14 cellular contexts compared by ENCODE assay signal in genomic region chr11:111561801-111562325, GRCh38. TPM values are rescaled to one million over a fixed set of nuclear protein-coding genes. Genes with fewer than 3 reads are reported as not detected.
DNase-seq lines count a peak whose midpoint lies in the region; ATAC-seq and TF ChIP-seq lines count a peak whose summit lies in the region.
"Had no signal": no experiment of that assay in that cellular context is flagged by ENCODE, and none has a peak within 500 bp of the region (broad histone marks: within the 10 kb centered on the region; RNA-seq: fewer than 3 reads in every experiment).

No MANE protein-coding gene starts in this region.

- no peak overlapping the region for H3K4me2 ChIP-seq in Loucy (ENCODE audit: low read depth, low read length, poor library complexity, severe bottlenecking)

- H3K27ac ChIP-seq in CD8-positive, alpha-beta T cell (ENCODE audit: low read depth, low read length) = no peak overlapping the region
- H3K27ac ChIP-seq: left ventricle myocardium inferior, prostate gland had no signal

- H4K20me1 ChIP-seq in Loucy (ENCODE audit: insufficient read depth, low read length, poor library complexity, severe bottlenecking) = no peaks in the 10 kb centered on the region

- CTCF ChIA-PET in BJ (lab: Yijun Ruan, JAX) = interaction anchor here (0.7 to 5.9 kb wide), 10 partner anchors 11 to 280 kb away, joined by 3 to 52 read pairs (median 4); no protein-coding TSS in a partner anchor
- CTCF ChIA-PET in CD8-positive, alpha-beta T cell (lab: Charles Lee) = interaction anchor here (0.7 to 2.1 kb wide), 5 partner anchors 8 to 309 kb away, joined by 3 to 14 read pairs (median 4); no protein-coding TSS in a partner anchor

- no peaks in the 10 kb centered on the region for H3K4me1 Mint-ChIP-seq in CD8-positive, alpha-beta T cell (ENCODE audit: low read depth)

- no peak overlapping the region for H3K27ac Mint-ChIP-seq in CD8-positive, alpha-beta T cell
- H3K27ac Mint-ChIP-seq: CD4-positive, alpha-beta T cell had no signal

- H3K4me3 ChIP-seq in BJ (ENCODE audit: low read depth, low read length) = no peak overlapping the region
- H3K4me3 ChIP-seq in Loucy (ENCODE audit: low read length, poor library complexity, severe bottlenecking) = no peak overlapping the region
- H3K4me3 ChIP-seq in choroid plexus epithelial cell (ENCODE audit: low read depth, low read length) = no peak overlapping the region
- no peak overlapping the region for H3K4me3 ChIP-seq in CD8-positive, alpha-beta T cell (ENCODE audit: low read depth, low read length)
- H3K4me3 ChIP-seq: left ventricle myocardium inferior, prostate gland had no signal

- no peaks in the 10 kb centered on the region for H3K9me3 Mint-ChIP-seq in CD8-positive, alpha-beta T cell
- H3K9me3 Mint-ChIP-seq: CD4-positive, alpha-beta T cell had no signal

- no peaks in the 10 kb centered on the region for H3K36me3 Mint-ChIP-seq in CD8-positive, alpha-beta T cell

- DNase-seq in BJ (ENCODE audit: low read depth) (peak; percentile 68), choroid plexus epithelial cell (ENCODE audit: low read depth) (peak; percentile 82), myocyte (ENCODE audit: low read depth) (peak; percentile 57), Ammon's horn (ENCODE audit: low spot score) (no peak)
- DNase-seq in activated CD4-positive, alpha-beta T cell treated with anti-CD3 and anti-CD28 coated beads, Interleukin-2, amount 50 U/mL, for 4 hours = no peak
- DNase-seq in activated CD8-positive, alpha-beta memory T cell treated with anti-CD3 and anti-CD28 coated beads, Interleukin-2, amount 50 U/mL, for 48 hours = no peak
- no peak for DNase-seq in CD8-positive, alpha-beta T cell
- DNase-seq: activated naive CD4-positive, alpha-beta T cell treated with Interleukin-2 at 50 U/mL for 16 hours; CD4-positive, alpha-beta T cell; left ventricle myocardium inferior; NCI-H2081 treated with DMSO at 0.1 percent for 48 hours; RPMI8226 had no signal

- no peak overlapping the region; the same call in 1 of the 2 replicates for H2AFZ ChIP-seq in Loucy (ENCODE audit: low read length)

- peaks cover 4% of the 10 kb centered on the region for H3K36me3 ChIP-seq in BJ (ENCODE audit: control insufficient read depth, insufficient read depth, low read length)
- H3K36me3 ChIP-seq in Loucy (ENCODE audit: insufficient read depth, low read length) = no peaks in the 10 kb centered on the region
- no peaks in the 10 kb centered on the region for H3K36me3 ChIP-seq in CD8-positive, alpha-beta T cell (ENCODE audit: insufficient read depth, low read length)
- H3K36me3 ChIP-seq: left ventricle myocardium inferior, prostate gland had no signal

- POLR2A ChIA-PET in BJ (lab: Charles Lee) = interaction anchor here (0.6 kb wide), 1 partner anchor 279 kb away, joined by 4 read pairs; no protein-coding TSS in a partner anchor
- POLR2A ChIA-PET in CD8-positive, alpha-beta T cell (lab: Charles Lee) = no interaction called here

- H3K9me2 ChIP-seq in Loucy (replicated peaks; ENCODE audit: low read depth, low read length) = no peaks in the 10 kb centered on the region

- H3K9me3 ChIP-seq in Loucy (ENCODE audit: insufficient read depth, low read depth, low read length) = no peaks in the 10 kb centered on the region
- no peaks in the 10 kb centered on the region for H3K9me3 ChIP-seq in CD8-positive, alpha-beta T cell (ENCODE audit: low read length)
- H3K9me3 ChIP-seq: left ventricle myocardium inferior, prostate gland had no signal

- ATAC-seq in CD8-positive, alpha-beta T cell = no peak

- H3F3A ChIP-seq in Loucy (ENCODE audit: low read depth) = no peaks in the 10 kb centered on the region

- H3K27me3 ChIP-seq in BJ (ENCODE audit: control insufficient read depth, insufficient read depth, low read length) = no peaks in the 10 kb centered on the region
- no peaks in the 10 kb centered on the region for H3K27me3 ChIP-seq in Loucy (ENCODE audit: insufficient read depth, low read length, poor library complexity, severe bottlenecking)
- H3K27me3 ChIP-seq in CD8-positive, alpha-beta T cell (ENCODE audit: insufficient read depth, low read length) = no peaks in the 10 kb centered on the region

- intact Hi-C loops in CD8-positive, alpha-beta T cell (cut with DNase I, micrococcal nuclease) = loop anchor here in 1 of 2 experiments (10.0 kb wide), 1 partner anchor 277 kb away; no protein-coding TSS in a partner anchor

- no peak for TF ChIP-seq CTCF in BJ (IDR thresholded peaks at IDR 0.05; ENCODE audit: insufficient read depth, low read depth, low read length)
- no peak for TF ChIP-seq CTCF in Loucy (conservative IDR thresholded peaks at IDR 0.05; ENCODE audit: low read length)
- no peak for TF ChIP-seq CTCF in choroid plexus epithelial cell (conservative IDR thresholded peaks at IDR 0.05; ENCODE audit: low read depth, low read length)
- TF ChIP-seq CTCF in CD8-positive, alpha-beta T cell (IDR thresholded peaks at IDR 0.05) = no peak

- H3K9ac ChIP-seq in Loucy (ENCODE audit: low read depth, low read length, poor library complexity, severe bottlenecking) = peak overlapping the region; percentile 2

- no peak overlapping the region for H3K4me3 Mint-ChIP-seq in CD8-positive, alpha-beta T cell
- H3K4me3 Mint-ChIP-seq: CD4-positive, alpha-beta T cell had no signal

- no peaks in the 10 kb centered on the region for H3K79me2 ChIP-seq in Loucy (ENCODE audit: insufficient read depth, low read length)

- H3K4me1 ChIP-seq in Loucy (ENCODE audit: insufficient read depth, low read length, poor library complexity, severe bottlenecking) = peaks cover 23% of the 10 kb centered on the region
- no peaks in the 10 kb centered on the region for H3K4me1 ChIP-seq in CD8-positive, alpha-beta T cell (ENCODE audit: insufficient read depth, low read length)
- H3K4me1 ChIP-seq: left ventricle myocardium inferior, prostate gland had no signal

- H3K27me3 Mint-ChIP-seq in CD8-positive, alpha-beta T cell (ENCODE audit: low read depth) = no peaks in the 10 kb centered on the region
- H3K27me3 Mint-ChIP-seq: CD4-positive, alpha-beta T cell had no signal

RNA-seq across cellular contexts. Expression of gene LAYN, which starts 21.3 kb away (rescaled TPM):
- 253 and 302 TPM in 2 replicates for polyA plus RNA-seq in BJ (2011; rRNA removed)
- polyA minus RNA-seq in BJ (2011; rRNA and poly(A)+ RNA removed) = 109 and 185 TPM in 2 replicates
- 15.0 and 28.3 TPM in 2 replicates for total RNA-seq in myocyte
- polyA plus RNA-seq in myocyte (2012) = 45.6 TPM
- total RNA-seq in CD8-positive, alpha-beta T cell = 10 to 100 TPM in 1 of 2 experiments, 1 to 10 TPM in 1; 9.5 to 11.2 TPM

RNA-seq across cellular contexts. Expression of gene SIK2, which starts 40.4 kb away (rescaled TPM):
- polyA plus RNA-seq in BJ (2011; rRNA removed) = 17.6 and 24.2 TPM in 2 replicates
- 19.9 and 20.6 TPM in 2 replicates for polyA minus RNA-seq in BJ (2011; rRNA and poly(A)+ RNA removed)
- 12.8 and 13.3 TPM in 2 replicates for total RNA-seq in myocyte
- polyA plus RNA-seq in myocyte (2012) = 8.9 TPM
- 1 to 10 TPM; 2.9 to 3.2 TPM for total RNA-seq in CD8-positive, alpha-beta T cell

RNA-seq across cellular contexts. Expression of gene HOATZ, which starts 47.3 kb away (rescaled TPM):
- polyA plus RNA-seq in BJ (2011; rRNA removed) = not detected in 2 replicates
- polyA minus RNA-seq in BJ (2011; rRNA and poly(A)+ RNA removed) = not detected in 2 replicates
- not detected in 2 replicates for total RNA-seq in myocyte
- polyA plus RNA-seq in myocyte (2012) = 0.08 TPM
- total RNA-seq in CD8-positive, alpha-beta T cell = not detected
- total RNA-seq: CD4-positive, alpha-beta T cell; left ventricle myocardium inferior had no signal

RNA-seq across cellular contexts. Expression of gene BTG4, which starts 49.7 kb away (rescaled TPM):
- 0.11 TPM in 1 of 2 replicates, not detected in the other for polyA plus RNA-seq in BJ (2011; rRNA removed)
- not detected in 2 replicates for polyA minus RNA-seq in BJ (2011; rRNA and poly(A)+ RNA removed)
- not detected in 2 replicates for total RNA-seq in myocyte
- not detected for polyA plus RNA-seq in myocyte (2012)
- not detected for total RNA-seq in CD8-positive, alpha-beta T cell
- total RNA-seq: CD4-positive, alpha-beta T cell; left ventricle myocardium inferior had no signal

Comparison
In these comparisons a context has a peak if more than half of its experiments do, and no peak if none do; other contexts are left out.
1. DNase-seq: peak in BJ (single experiment), choroid plexus epithelial cell (single experiment) and myocyte (single experiment); none in activated CD4-positive, alpha-beta T cell treated with anti-CD3 and anti-CD28 coated beads, Interleukin-2, amount 50 U/mL, for 4 hours (0 of 2), Ammon's horn (single experiment), activated CD8-positive, alpha-beta memory T cell treated with anti-CD3 and anti-CD28 coated beads, Interleukin-2, amount 50 U/mL, for 48 hours (single experiment) and CD8-positive, alpha-beta T cell (0 of 7).